1 cellular context compared by ENCODE assay signal in genomic region chr13:50244913-50245574, GRCh38.
TF ChIP-seq lines count a peak whose summit lies in the region.

No MANE protein-coding gene starts in this region.

TF ChIP-seq in HepG2, 621 proteins besides CTCF, POLR2A, EP300 and RAD21 (continued from another document and continues in another):
- TF ChIP-seq, protein P1, sequence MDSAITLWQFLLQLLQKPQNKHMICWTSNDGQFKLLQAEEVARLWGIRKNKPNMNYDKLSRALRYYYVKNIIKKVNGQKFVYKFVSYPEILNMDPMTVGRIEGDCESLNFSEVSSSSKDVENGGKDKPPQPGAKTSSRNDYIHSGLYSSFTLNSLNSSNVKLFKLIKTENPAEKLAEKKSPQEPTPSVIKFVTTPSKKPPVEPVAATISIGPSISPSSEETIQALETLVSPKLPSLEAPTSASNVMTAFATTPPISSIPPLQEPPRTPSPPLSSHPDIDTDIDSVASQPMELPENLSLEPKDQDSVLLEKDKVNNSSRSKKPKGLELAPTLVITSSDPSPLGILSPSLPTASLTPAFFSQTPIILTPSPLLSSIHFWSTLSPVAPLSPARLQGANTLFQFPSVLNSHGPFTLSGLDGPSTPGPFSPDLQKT (CRISPR knock-in tag; IDR thresholded peaks at IDR 0.05; ENCODE audit: borderline replicate concordance) = no peak
- no peak for TF ChIP-seq ZNF101 (CRISPR knock-in tag; IDR thresholded peaks at IDR 0.05; ENCODE audit: borderline replicate concordance, low read depth)
- peak; percentile 88; the same call in 1 of the 2 replicates for TF ChIP-seq RBAK (CRISPR knock-in tag; IDR thresholded peaks at IDR 0.05)
- TF ChIP-seq TFDP1 (CRISPR knock-in tag; IDR thresholded peaks at IDR 0.05; ENCODE audit: borderline replicate concordance) = peak; percentile 55; the same call in 1 of the 2 replicates
- TF ChIP-seq NKX3-1 (CRISPR knock-in tag; IDR thresholded peaks at IDR 0.05) = peak; percentile 30; the same call in 1 of the 2 replicates
- TF ChIP-seq ZMAT3 (CRISPR knock-in tag; conservative IDR thresholded peaks at IDR 0.05) = 0 out of 2 replicates have a peak, but pooled peaks have one; percentile 48
- TF ChIP-seq, protein P2, sequence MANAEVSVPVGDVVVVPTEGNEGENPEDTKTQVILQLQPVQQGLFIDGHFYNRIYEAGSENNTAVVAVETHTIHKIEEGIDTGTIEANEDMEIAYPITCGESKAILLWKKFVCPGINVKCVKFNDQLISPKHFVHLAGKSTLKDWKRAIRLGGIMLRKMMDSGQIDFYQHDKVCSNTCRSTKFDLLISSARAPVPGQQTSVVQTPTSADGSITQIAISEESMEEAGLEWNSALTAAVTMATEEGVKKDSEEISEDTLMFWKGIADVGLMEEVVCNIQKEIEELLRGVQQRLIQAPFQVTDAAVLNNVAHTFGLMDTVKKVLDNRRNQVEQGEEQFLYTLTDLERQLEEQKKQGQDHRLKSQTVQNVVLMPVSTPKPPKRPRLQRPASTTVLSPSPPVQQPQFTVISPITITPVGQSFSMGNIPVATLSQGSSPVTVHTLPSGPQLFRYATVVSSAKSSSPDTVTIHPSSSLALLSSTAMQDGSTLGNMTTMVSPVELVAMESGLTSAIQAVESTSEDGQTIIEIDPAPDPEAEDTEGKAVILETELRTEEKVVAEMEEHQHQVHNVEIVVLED (CRISPR knock-in tag; IDR thresholded peaks at IDR 0.05; ENCODE audit: borderline replicate concordance) = peak; percentile 62; the same call in 1 of the 2 replicates
- TF ChIP-seq SMARCC2 (IDR thresholded peaks at IDR 0.05) = 0 out of 2 replicates have a peak, but pooled peaks have one; percentile 53
- TF ChIP-seq ZNF234 (CRISPR knock-in tag; conservative IDR thresholded peaks at IDR 0.05) = no peak
- TF ChIP-seq ZNF709 (CRISPR knock-in tag; IDR thresholded peaks at IDR 0.05) = no peak
- no peak for TF ChIP-seq GZF1 (CRISPR knock-in tag; IDR thresholded peaks at IDR 0.05)
- TF ChIP-seq TCF7L2 (IDR thresholded peaks at IDR 0.05; ENCODE audit: low read depth, low read length) = no peak
- TF ChIP-seq, protein P3, sequence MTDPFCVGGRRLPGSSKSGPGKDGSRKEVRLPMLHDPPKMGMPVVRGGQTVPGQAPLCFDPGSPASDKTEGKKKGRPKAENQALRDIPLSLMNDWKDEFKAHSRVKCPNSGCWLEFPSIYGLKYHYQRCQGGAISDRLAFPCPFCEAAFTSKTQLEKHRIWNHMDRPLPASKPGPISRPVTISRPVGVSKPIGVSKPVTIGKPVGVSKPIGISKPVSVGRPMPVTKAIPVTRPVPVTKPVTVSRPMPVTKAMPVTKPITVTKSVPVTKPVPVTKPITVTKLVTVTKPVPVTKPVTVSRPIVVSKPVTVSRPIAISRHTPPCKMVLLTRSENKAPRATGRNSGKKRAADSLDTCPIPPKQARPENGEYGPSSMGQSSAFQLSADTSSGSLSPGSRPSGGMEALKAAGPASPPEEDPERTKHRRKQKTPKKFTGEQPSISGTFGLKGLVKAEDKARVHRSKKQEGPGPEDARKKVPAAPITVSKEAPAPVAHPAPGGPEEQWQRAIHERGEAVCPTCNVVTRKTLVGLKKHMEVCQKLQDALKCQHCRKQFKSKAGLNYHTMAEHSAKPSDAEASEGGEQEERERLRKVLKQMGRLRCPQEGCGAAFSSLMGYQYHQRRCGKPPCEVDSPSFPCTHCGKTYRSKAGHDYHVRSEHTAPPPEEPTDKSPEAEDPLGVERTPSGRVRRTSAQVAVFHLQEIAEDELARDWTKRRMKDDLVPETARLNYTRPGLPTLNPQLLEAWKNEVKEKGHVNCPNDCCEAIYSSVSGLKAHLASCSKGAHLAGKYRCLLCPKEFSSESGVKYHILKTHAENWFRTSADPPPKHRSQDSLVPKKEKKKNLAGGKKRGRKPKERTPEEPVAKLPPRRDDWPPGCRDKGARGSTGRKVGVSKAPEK (CRISPR knock-in tag; IDR thresholded peaks at IDR 0.05; ENCODE audit: borderline replicate concordance) = 0 out of 2 replicates have a peak, but pooled peaks have one; percentile 89
- peak; percentile 92; the same call in 1 of the 2 replicates for TF ChIP-seq RXRA (CRISPR knock-in tag; IDR thresholded peaks at IDR 0.05)
- no peak for TF ChIP-seq ZUFSP (CRISPR knock-in tag; IDR thresholded peaks at IDR 0.05; ENCODE audit: borderline replicate concordance)
- peak; percentile 96 for TF ChIP-seq MEF2D (CRISPR knock-in tag; IDR thresholded peaks at IDR 0.05)
- peak; percentile 96 for TF ChIP-seq RCOR2 (CRISPR knock-in tag; IDR thresholded peaks at IDR 0.05)
- TF ChIP-seq, protein P4, sequence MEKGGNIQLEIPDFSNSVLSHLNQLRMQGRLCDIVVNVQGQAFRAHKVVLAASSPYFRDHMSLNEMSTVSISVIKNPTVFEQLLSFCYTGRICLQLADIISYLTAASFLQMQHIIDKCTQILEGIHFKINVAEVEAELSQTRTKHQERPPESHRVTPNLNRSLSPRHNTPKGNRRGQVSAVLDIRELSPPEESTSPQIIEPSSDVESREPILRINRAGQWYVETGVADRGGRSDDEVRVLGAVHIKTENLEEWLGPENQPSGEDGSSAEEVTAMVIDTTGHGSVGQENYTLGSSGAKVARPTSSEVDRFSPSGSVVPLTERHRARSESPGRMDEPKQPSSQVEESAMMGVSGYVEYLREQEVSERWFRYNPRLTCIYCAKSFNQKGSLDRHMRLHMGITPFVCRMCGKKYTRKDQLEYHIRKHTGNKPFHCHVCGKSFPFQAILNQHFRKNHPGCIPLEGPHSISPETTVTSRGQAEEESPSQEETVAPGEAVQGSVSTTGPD (CRISPR knock-in tag; IDR thresholded peaks at IDR 0.05) = peak; percentile 52; the same call in 1 of the 2 replicates
- no peak for TF ChIP-seq HNRNPLL (IDR thresholded peaks at IDR 0.05; ENCODE audit: low read depth, low read length, poor library complexity, severe bottlenecking)
- TF ChIP-seq POLR2G (IDR thresholded peaks at IDR 0.05; ENCODE audit: low read depth, low read length) = 0 out of 2 replicates have a peak, but pooled peaks have one; percentile 22
- TF ChIP-seq ZNF263 (CRISPR knock-in tag; IDR thresholded peaks at IDR 0.05) = no peak
- TF ChIP-seq PTBP1 (IDR thresholded peaks at IDR 0.05; ENCODE audit: low read depth, low read length, poor library complexity, severe bottlenecking) = no peak
- TF ChIP-seq NCOA1 (CRISPR knock-in tag; IDR thresholded peaks at IDR 0.05) = no peak
- TF ChIP-seq HMG20B (CRISPR knock-in tag; conservative IDR thresholded peaks at IDR 0.05) = peak; percentile 84
- peak; percentile 86; the same call in 1 of the 2 replicates for TF ChIP-seq ZNF556 (CRISPR knock-in tag; IDR thresholded peaks at IDR 0.05; ENCODE audit: borderline replicate concordance)
- TF ChIP-seq SPEN (CRISPR knock-in tag; IDR thresholded peaks at IDR 0.05; ENCODE audit: low read depth) = no peak; the same call in 1 of the 2 replicates
- 0 out of 2 replicates have a peak, but pooled peaks have one; percentile 20 for TF ChIP-seq ZNF276 (CRISPR knock-in tag; IDR thresholded peaks at IDR 0.05; ENCODE audit: low read depth)
- no peak for TF ChIP-seq ZFP36L1 (CRISPR knock-in tag; IDR thresholded peaks at IDR 0.05)
- TF ChIP-seq BORCS8-MEF2B (CRISPR knock-in tag; IDR thresholded peaks at IDR 0.05) = 0 out of 2 replicates have a peak, but pooled peaks have one; percentile 30
- TF ChIP-seq, protein P5, sequence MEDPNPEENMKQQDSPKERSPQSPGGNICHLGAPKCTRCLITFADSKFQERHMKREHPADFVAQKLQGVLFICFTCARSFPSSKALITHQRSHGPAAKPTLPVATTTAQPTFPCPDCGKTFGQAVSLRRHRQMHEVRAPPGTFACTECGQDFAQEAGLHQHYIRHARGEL (CRISPR knock-in tag; IDR thresholded peaks at IDR 0.05) = no peak
- TF ChIP-seq KMT2B (CRISPR knock-in tag; IDR thresholded peaks at IDR 0.05) = peak; percentile 82
- no peak for TF ChIP-seq TMF1 (CRISPR knock-in tag; IDR thresholded peaks at IDR 0.05; ENCODE audit: low read depth)
- TF ChIP-seq, protein P6, sequence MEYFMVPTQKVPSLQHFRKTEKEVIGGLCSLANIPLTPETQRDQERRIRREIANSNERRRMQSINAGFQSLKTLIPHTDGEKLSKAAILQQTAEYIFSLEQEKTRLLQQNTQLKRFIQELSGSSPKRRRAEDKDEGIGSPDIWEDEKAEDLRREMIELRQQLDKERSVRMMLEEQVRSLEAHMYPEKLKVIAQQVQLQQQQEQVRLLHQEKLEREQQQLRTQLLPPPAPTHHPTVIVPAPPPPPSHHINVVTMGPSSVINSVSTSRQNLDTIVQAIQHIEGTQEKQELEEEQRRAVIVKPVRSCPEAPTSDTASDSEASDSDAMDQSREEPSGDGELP (IDR thresholded peaks at IDR 0.05; ENCODE audit: borderline replicate concordance, low read depth) = peak; percentile 96
- TF ChIP-seq ZNF282 (IDR thresholded peaks at IDR 0.05; ENCODE audit: partially characterized antibody) = no peak
- peak; percentile 81; the same call in 1 of the 2 replicates for TF ChIP-seq MEIS2 (CRISPR knock-in tag; IDR thresholded peaks at IDR 0.05)
- TF ChIP-seq ZKSCAN8 (CRISPR knock-in tag; IDR thresholded peaks at IDR 0.05; ENCODE audit: borderline replicate concordance) = peak; percentile 94
- no peak for TF ChIP-seq MTF1 (CRISPR knock-in tag; IDR thresholded peaks at IDR 0.05)
- TF ChIP-seq PLRG1 (conservative IDR thresholded peaks at IDR 0.05) = no peak
- no peak for TF ChIP-seq ZNF616 (CRISPR knock-in tag; IDR thresholded peaks at IDR 0.05; ENCODE audit: low read depth)
